ENCODE assay signal across 1 cellular context in genomic region chr22:19431641-19432091, GRCh38.
TF ChIP-seq lines count a peak whose summit lies in the region.

HIRA (minus strand) TSS chr22:19431733; CDS start chr22:19431476, 257 bp downstream.

TF ChIP-seq in GM23338, 12 proteins besides CTCF, POLR2A, EP300 and RAD21 (continued from another document):
- TF ChIP-seq REST (IDR thresholded peaks at IDR 0.05; ENCODE audit: unreplicated experiment) (no peak), ETS1 (IDR thresholded peaks at IDR 0.05) (peak; percentile 54; the same call in 1 of the 2 replicates), NANOG (IDR thresholded peaks at IDR 0.05; ENCODE audit: borderline replicate concordance) (no peak), POLR2AphosphoS5 (IDR thresholded peaks at IDR 0.05; ENCODE audit: low read depth) (peak; percentile 50), ZNF114 (CRISPR knock-in tag; IDR thresholded peaks at IDR 0.05) (no peak)
TF ChIP-seq in GM23338: peak in this region for 3.
